27 cellular contexts compared by ENCODE assay signal in the genomic region with DNA sequence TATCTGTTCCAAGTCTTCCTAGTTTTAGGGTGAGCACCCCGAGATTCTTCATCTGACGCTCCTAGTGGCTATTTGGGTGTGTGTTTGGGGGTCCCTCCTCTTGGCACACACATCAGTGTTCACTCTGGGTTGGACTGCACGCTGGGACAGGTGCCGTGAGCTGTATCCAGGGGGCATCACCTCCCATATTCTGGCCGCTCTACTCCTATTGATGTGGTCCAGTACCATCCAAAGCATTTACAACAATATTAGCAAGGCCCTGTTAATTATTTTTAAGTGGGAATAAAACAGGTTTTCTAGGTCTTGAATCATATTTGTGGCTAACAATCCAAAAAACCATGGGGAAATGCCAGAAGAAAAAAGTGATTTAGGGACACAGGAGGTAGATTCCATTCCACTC.
"Had no signal": no experiment of that assay in that cellular context is flagged by ENCODE, and none has a peak within 500 bp of the region (broad histone marks: within the 10 kb centered on the region; RNA-seq: fewer than 3 reads in every experiment).

No MANE protein-coding gene starts in this region.

- H3K36me3 Mint-ChIP-seq: natural killer cell; neural progenitor cell; stimulated activated effector memory CD8-positive, alpha-beta T cell treated with anti-CD3 and anti-CD28 coated beads, Interleukin-12 subunit alpha, Interleukin-12 subunit beta, amount 100 ng/mL, for 72 hours; stimulated activated naive B cell treated with anti-CD40 and anti-IgM and Interleukin-4, amounts not matched to agents 10 μg/mL and 1 μg/mL and 100 μg/mL, for 72 hours had no signal

- H3K4me3 Mint-ChIP-seq: natural killer cell; nephron; neural progenitor cell; stimulated activated effector memory CD8-positive, alpha-beta T cell treated with anti-CD3 and anti-CD28 coated beads, Interleukin-12 subunit alpha, Interleukin-12 subunit beta, amount 100 ng/mL, for 72 hours; stimulated activated naive B cell treated with anti-CD40 and anti-IgM and Interleukin-4, amounts not matched to agents 10 μg/mL and 1 μg/mL and 100 μg/mL, for 72 hours; stimulated activated naive CD8-positive, alpha-beta T cell treated with anti-CD3 and anti-CD28 coated beads, Interleukin-15, Interleukin-2, amounts not matched to agents 100 ng/mL and 50 ng/mL, for 24 hours had no signal

- H3K4me1 ChIP-seq: neural progenitor cell, parathyroid adenoma, psoas muscle, right lobe of liver, upper lobe of left lung had no signal

- H3K27ac ChIP-seq: neural progenitor cell, ovary, parathyroid adenoma, psoas muscle, right lobe of liver, thyroid gland, upper lobe of left lung had no signal

- H3K4me3 ChIP-seq: neural progenitor cell, ovary, psoas muscle, right lobe of liver, sigmoid colon, stomach, thoracic aorta, thyroid gland, tibial nerve, upper lobe of left lung had no signal

- H3K36me3 ChIP-seq: neural progenitor cell, ovary, right lobe of liver, sigmoid colon, stomach, thoracic aorta, thyroid gland, tibial nerve, upper lobe of left lung had no signal

- H3K4me1 Mint-ChIP-seq: stimulated activated effector memory CD8-positive, alpha-beta T cell treated with anti-CD3 and anti-CD28 coated beads, Interleukin-12 subunit alpha, Interleukin-12 subunit beta, amount 100 ng/mL, for 72 hours had no signal

- H3K9me3 ChIP-seq: ovary, psoas muscle, right lobe of liver, sigmoid colon, stomach, thoracic aorta, thyroid gland, tibial nerve, upper lobe of left lung had no signal

- H3K27me3 Mint-ChIP-seq: stimulated activated naive CD8-positive, alpha-beta T cell treated with anti-CD3 and anti-CD28 coated beads, Interleukin-15, Interleukin-2, amounts not matched to agents 100 ng/mL and 50 ng/mL, for 24 hours had no signal

- H3K9me3 Mint-ChIP-seq: natural killer cell; nephron; neural progenitor cell; stimulated activated effector memory CD8-positive, alpha-beta T cell treated with anti-CD3 and anti-CD28 coated beads, Interleukin-12 subunit alpha, Interleukin-12 subunit beta, amount 100 ng/mL, for 72 hours; stimulated activated naive B cell treated with anti-CD40 and anti-IgM and Interleukin-4, amounts not matched to agents 10 μg/mL and 1 μg/mL and 100 μg/mL, for 72 hours; stimulated activated naive CD8-positive, alpha-beta T cell treated with anti-CD3 and anti-CD28 coated beads, Interleukin-15, Interleukin-2, amounts not matched to agents 100 ng/mL and 50 ng/mL, for 24 hours had no signal

- H3K27me3 ChIP-seq: ovary, right lobe of liver, sigmoid colon, thyroid gland, tibial nerve had no signal

- DNase-seq: natural killer cell; occipital lobe; ovary; posterior cingulate gyrus; psoas muscle; right cardiac atrium; right lobe of liver; sigmoid colon; small intestine; stimulated activated CD4-positive, alpha-beta T cell treated with anti-CD3 and anti-CD28 coated beads, Interleukin-15, amount 100 ng/mL, for 24 hours; stimulated activated CD4-positive, alpha-beta T cell treated with anti-CD3 and anti-CD28 coated beads, Interleukin-2, amount 100 ng/mL, for 24 hours; stimulated activated CD4-positive, alpha-beta T cell treated with anti-CD3 and anti-CD28 coated beads, Interleukin-2, amount 100 ng/mL, for 48 hours; stimulated activated CD4-positive, alpha-beta T cell treated with anti-CD3 and anti-CD28 coated beads, Interleukin-4, amount 100 ng/mL, for 24 hours; stimulated activated naive B cell treated with anti-CD40 and anti-IgM and Interleukin-4, amounts not matched to agents 10 μg/mL and 1 μg/mL and 100 μg/mL, for 72 hours; stimulated activated naive CD4-positive, alpha-beta T cell treated with Interleukin-2 at 50 U/mL for 16 hours; stomach; thyroid gland; trophoblast cell; upper lobe of left lung had no signal

- H3K27ac Mint-ChIP-seq: neural progenitor cell; progenitor cell of endocrine pancreas; stimulated activated effector memory CD8-positive, alpha-beta T cell treated with anti-CD3 and anti-CD28 coated beads, Interleukin-12 subunit alpha, Interleukin-12 subunit beta, amount 100 ng/mL, for 72 hours; stimulated activated naive B cell treated with anti-CD40 and anti-IgM and Interleukin-4, amounts not matched to agents 10 μg/mL and 1 μg/mL and 100 μg/mL, for 72 hours; stimulated activated naive CD8-positive, alpha-beta T cell treated with anti-CD3 and anti-CD28 coated beads, Interleukin-15, Interleukin-2, amounts not matched to agents 100 ng/mL and 50 ng/mL, for 24 hours had no signal
